In the genomic region with DNA sequence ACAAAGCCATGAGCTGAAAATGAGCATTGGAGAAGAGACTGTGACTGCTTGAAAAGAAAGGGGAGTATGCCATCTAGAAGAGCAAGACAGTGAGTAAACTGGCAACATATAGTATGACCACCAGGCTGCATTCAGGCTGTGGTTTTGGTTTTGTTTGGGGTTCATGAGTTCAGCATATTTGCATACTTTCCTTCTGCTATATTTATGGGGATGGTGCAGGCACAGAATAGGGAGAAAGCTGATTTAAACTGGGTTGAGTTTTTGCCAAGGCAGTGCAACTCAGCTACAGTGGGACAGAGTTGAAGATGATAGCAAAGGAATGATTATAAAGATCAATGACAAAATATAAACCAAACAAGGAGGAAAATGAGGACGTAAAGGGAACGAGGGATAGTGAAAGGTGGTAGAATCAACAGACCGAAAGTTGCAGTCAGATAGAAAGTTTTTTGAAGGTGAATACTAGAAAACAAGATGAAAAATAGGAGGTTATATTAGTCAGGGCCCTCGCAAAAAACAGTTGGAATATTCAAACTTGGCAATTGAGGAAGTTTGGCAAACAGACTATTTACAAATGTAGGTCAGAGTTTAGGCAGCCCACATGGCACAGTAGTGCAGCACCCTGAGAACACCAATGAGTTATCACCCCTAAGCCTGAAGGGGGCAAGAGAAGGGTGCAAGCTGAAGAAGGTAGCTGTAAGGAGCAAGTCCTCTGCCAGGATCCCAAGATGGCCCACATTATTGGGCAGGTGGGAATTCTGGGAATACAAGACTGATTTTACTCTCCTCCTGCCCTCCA, we compare ENCODE assay signal across 11 cellular contexts.
A peak's percentile ranks its signal among the peaks of the same experiment; 100 is the strongest.
DNase-seq lines count a peak whose midpoint lies in the region; ATAC-seq and TF ChIP-seq lines count a peak whose summit lies in the region.
"Had no signal": no experiment of that assay in that cellular context is flagged by ENCODE, and none has a peak within 500 bp of the region (broad histone marks: within the 10 kb centered on the region; RNA-seq: fewer than 3 reads in every experiment).

No MANE protein-coding gene starts in this region.

- ATAC-seq in GM18508 (IDR thresholded peaks at IDR 0.05; ENCODE audit: insufficient read depth, unreplicated experiment): peak; percentile 92
- ATAC-seq in GM21447 (IDR thresholded peaks at IDR 0.05; ENCODE audit: unreplicated experiment): peak; percentile 97
- peak; percentile 73 for ATAC-seq in HG03064 (IDR thresholded peaks at IDR 0.05; ENCODE audit: low read depth, unreplicated experiment)

- peak; percentile 5 for DNase-seq in astrocyte of the hippocampus (ENCODE audit: low read depth, low spot score)
- DNase-seq in NCI-H510A treated with DMSO at 0.1 percent for 48 hours (lab: John Stamatoyannopoulos, UW): no peak
- DNase-seq in glutamatergic neuron: no peak
- DNase-seq in anterior cingulate cortex (lab: John Stamatoyannopoulos, UW): no peak
- no peak for DNase-seq in COLO668 (lab: John Stamatoyannopoulos, UW; ENCODE audit: unreplicated experiment)
- DNase-seq: activated effector memory CD4-positive, alpha-beta T cell treated with anti-CD3 and anti-CD28 coated beads, Interleukin-2, amount 50 U/mL, for 16 hours; CD8-positive, alpha-beta memory T cell; sigmoid colon had no signal

- no peak for TF ChIP-seq CTCF in glutamatergic neuron (IDR thresholded peaks at IDR 0.05; ENCODE audit: partially characterized antibody, unreplicated experiment)

- no peak overlapping the region for H3K4me3 Mint-ChIP-seq in glutamatergic neuron (ENCODE audit: unreplicated experiment)
- H3K4me3 Mint-ChIP-seq: CD8-positive, alpha-beta memory T cell had no signal

- H3K4me1 Mint-ChIP-seq in glutamatergic neuron (ENCODE audit: low read depth, unreplicated experiment): no peaks in the 10 kb centered on the region
- H3K4me1 Mint-ChIP-seq: CD8-positive, alpha-beta memory T cell had no signal

- no peaks in the 10 kb centered on the region for H3K36me3 Mint-ChIP-seq in glutamatergic neuron (ENCODE audit: unreplicated experiment)
- H3K36me3 Mint-ChIP-seq: CD8-positive, alpha-beta memory T cell had no signal

- H3K27me3 Mint-ChIP-seq in glutamatergic neuron (ENCODE audit: unreplicated experiment): peaks cover 2% of the 10 kb centered on the region

- peaks cover 1% of the 10 kb centered on the region for H3K9me3 Mint-ChIP-seq in glutamatergic neuron (ENCODE audit: unreplicated experiment)
- H3K9me3 Mint-ChIP-seq: CD8-positive, alpha-beta memory T cell had no signal

- H3K27ac Mint-ChIP-seq in glutamatergic neuron (ENCODE audit: unreplicated experiment): no peak overlapping the region
- H3K27ac Mint-ChIP-seq: CD8-positive, alpha-beta memory T cell had no signal
